ENCODE assay signal across 19 cellular contexts in the genomic region with DNA sequence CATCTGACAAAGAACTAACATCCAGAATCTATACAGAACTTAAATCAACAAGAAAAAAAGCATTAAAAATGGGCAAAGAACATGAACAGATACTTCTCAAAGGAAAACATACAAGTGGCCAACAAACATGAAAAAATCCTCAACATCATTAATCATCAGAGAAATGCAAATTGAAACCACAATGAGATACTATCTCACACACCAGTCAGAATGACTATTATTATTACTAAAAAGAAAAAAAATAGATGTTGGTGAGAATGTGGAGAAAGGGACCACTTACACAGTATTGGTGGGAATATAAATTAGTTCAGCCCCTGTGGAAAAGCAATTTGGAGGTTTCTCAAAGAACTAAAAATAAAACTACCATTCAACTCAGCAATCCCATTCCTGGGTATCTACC.
"Had no signal": no experiment of that assay in that cellular context is flagged by ENCODE, and none has a peak within 500 bp of the region (broad histone marks: within the 10 kb centered on the region; RNA-seq: fewer than 3 reads in every experiment).

No MANE protein-coding gene starts in this region.

- DNase-seq: effector memory CD8-positive, alpha-beta T cell; foreskin fibroblast; glutamatergic neuron; immature natural killer cell; left ventricle myocardium inferior; lower lobe of right lung; mesenchymal stem cell; naive B cell; psoas muscle; retina; right lobe of liver; stimulated activated CD4-positive, alpha-beta T cell treated with anti-CD3 and anti-CD28 coated beads, Interleukin-4, amount 100 ng/mL, for 1 hour; stimulated activated CD8-positive, alpha-beta memory T cell treated with anti-CD3 and anti-CD28 coated beads, Interleukin-4, amount 100 ng/mL, for 48 hours; stomach; substantia nigra; transverse colon had no signal

- H3K4me1 Mint-ChIP-seq: immature natural killer cell had no signal

- ATAC-seq: effector memory CD8-positive, alpha-beta T cell; gastroesophageal sphincter; lower lobe of right lung; psoas muscle; right lobe of liver; stimulated activated memory B cell treated with anti-CD40 and anti-IgM and Interleukin-4, amounts not matched to agents 10 μg/mL and 1 μg/mL and 100 μg/mL, for 72 hours had no signal

- H3K27ac Mint-ChIP-seq: dendritic cell treated with granulocyte-macrophage colony-stimulating factor and Interleukin-4, amounts not matched to agents 40 ng/mL and 50 ng/mL, for 4 days; effector memory CD8-positive, alpha-beta T cell; immature natural killer cell; naive B cell; stimulated activated memory B cell treated with anti-CD40 and anti-IgM and Interleukin-4, amounts not matched to agents 10 μg/mL and 1 μg/mL and 100 μg/mL, for 72 hours had no signal

- H3K9me3 Mint-ChIP-seq: dendritic cell treated with granulocyte-macrophage colony-stimulating factor and Interleukin-4, amounts not matched to agents 40 ng/mL and 50 ng/mL, for 4 days had no signal

- H3K4me3 Mint-ChIP-seq: dendritic cell treated with granulocyte-macrophage colony-stimulating factor and Interleukin-4, amounts not matched to agents 40 ng/mL and 50 ng/mL, for 4 days; effector memory CD8-positive, alpha-beta T cell; immature natural killer cell; naive B cell; stimulated activated memory B cell treated with anti-CD40 and anti-IgM and Interleukin-4, amounts not matched to agents 10 μg/mL and 1 μg/mL and 100 μg/mL, for 72 hours had no signal

- H3K27me3 Mint-ChIP-seq: dendritic cell treated with granulocyte-macrophage colony-stimulating factor and Interleukin-4, amounts not matched to agents 40 ng/mL and 50 ng/mL, for 4 days; effector memory CD8-positive, alpha-beta T cell; naive B cell; stimulated activated memory B cell treated with anti-CD40 and anti-IgM and Interleukin-4, amounts not matched to agents 10 μg/mL and 1 μg/mL and 100 μg/mL, for 72 hours had no signal
